In genomic region chr11:74007691-74008372, GRCh38 we compare ENCODE assay signal across 26 cellular contexts. TPM values are rescaled to one million over a fixed set of nuclear protein-coding genes. Genes with fewer than 3 reads are reported as not detected.
DNase-seq lines count a peak whose midpoint lies in the region; ATAC-seq and TF ChIP-seq lines count a peak whose summit lies in the region.
"Had no signal": no experiment of that assay in that cellular context is flagged by ENCODE, and none has a peak within 500 bp of the region (broad histone marks: within the 10 kb centered on the region; RNA-seq: fewer than 3 reads in every experiment).

No MANE protein-coding gene starts in this region.

- no peaks in the 10 kb centered on the region for H3K27me3 ChIP-seq in cardiac muscle cell
- no peaks in the 10 kb centered on the region for H3K27me3 ChIP-seq in psoas muscle (ENCODE audit: insufficient read depth in 3 of 3, low read length in 2 of 3)

- no peak overlapping the region for H3K4me3 Mint-ChIP-seq in activated CD4-positive, alpha-beta T cell treated with anti-CD3 and anti-CD28 coated beads, Interleukin-2, amount 10 ng/mL, durations not matched to agents 24 days and 14 days
- no peak overlapping the region for H3K4me3 Mint-ChIP-seq in activated CD8-positive, alpha-beta T cell treated with anti-CD3 and anti-CD28 coated beads for 36 hours
- H3K4me3 Mint-ChIP-seq: activated CD4-positive, alpha-beta T cell treated with anti-CD3 and anti-CD28 coated beads, Interleukin-2, amount 10 ng/mL, durations not matched to agents 7 days and 5 days; H9 had no signal

- WGBS in psoas muscle, 3 donors, result 40 to 50% (median 46%) methylated on average over 6 of the region's 6 CpGs

- peaks cover 84% of the 10 kb centered on the region for H3K4me1 Mint-ChIP-seq in activated CD4-positive, alpha-beta T cell treated with anti-CD3 and anti-CD28 coated beads, Interleukin-2, amount 10 ng/mL, durations not matched to agents 24 days and 14 days
- H3K4me1 Mint-ChIP-seq in activated CD8-positive, alpha-beta T cell treated with anti-CD3 and anti-CD28 coated beads for 36 hours (ENCODE audit: low read depth), result peaks cover 93% of the 10 kb centered on the region

- DNase-seq in activated CD4-positive, alpha-beta T cell treated with anti-CD3 and anti-CD28 coated beads, Interleukin-2, amount 10 ng/mL, durations not matched to agents 24 days and 14 days, result no peak
- no peak for DNase-seq in activated CD4-positive, alpha-beta T cell treated with anti-CD3 and anti-CD28 coated beads for 48 hours
- no peak for DNase-seq in activated CD8-positive, alpha-beta T cell treated with anti-CD3 and anti-CD28 coated beads for 36 hours
- DNase-seq in cardiac muscle cell (ENCODE audit: low read depth in 1 of 2, low spot score in 1 of 2) (no peak), psoas muscle (peak in 1 of 2 donors; percentile 78), NCI-H524 (lab: John Stamatoyannopoulos, UW) (no peak), NCI-H2029 (lab: John Stamatoyannopoulos, UW) (no peak), NCI-H1436 (lab: John Stamatoyannopoulos, UW) (no peak)
- DNase-seq: activated CD4-positive, alpha-beta T cell treated with anti-CD3 and anti-CD28 coated beads, Interleukin-2, amount 10 ng/mL, durations not matched to agents 7 days and 5 days; amygdala; central memory CD4-positive, alpha-beta T cell; DMS53; glutamatergic neuron; H9; NCI-H1105; NCI-H2107; NCI-H510A treated with DMSO at 0.1 percent for 48 hours; occipital lobe; stimulated activated CD4-positive, alpha-beta T cell treated with anti-CD3 and anti-CD28 coated beads, Interleukin-2, amount 100 ng/mL, for 48 hours; substantia nigra had no signal

- no peaks in the 10 kb centered on the region for H3K27me3 Mint-ChIP-seq in activated CD4-positive, alpha-beta T cell treated with anti-CD3 and anti-CD28 coated beads, Interleukin-2, amount 10 ng/mL, durations not matched to agents 24 days and 14 days
- H3K27me3 Mint-ChIP-seq in activated CD8-positive, alpha-beta T cell treated with anti-CD3 and anti-CD28 coated beads for 36 hours, result no peaks in the 10 kb centered on the region
- H3K27me3 Mint-ChIP-seq: activated CD4-positive, alpha-beta T cell treated with anti-CD3 and anti-CD28 coated beads, Interleukin-2, amount 10 ng/mL, durations not matched to agents 7 days and 5 days had no signal

- TF ChIP-seq CTCF in activated CD8-positive, alpha-beta T cell treated with anti-CD3 and anti-CD28 coated beads for 36 hours (IDR thresholded peaks at IDR 0.05), result no peak
- TF ChIP-seq CTCF in cardiac muscle cell (IDR thresholded peaks at IDR 0.05; ENCODE audit: low read depth, low read length) (no peak), psoas muscle (IDR thresholded peaks at IDR 0.05) (no peak)

- H3K9me3 Mint-ChIP-seq in activated CD4-positive, alpha-beta T cell treated with anti-CD3 and anti-CD28 coated beads, Interleukin-2, amount 10 ng/mL, durations not matched to agents 24 days and 14 days, result no peaks in the 10 kb centered on the region
- H3K9me3 Mint-ChIP-seq in activated CD8-positive, alpha-beta T cell treated with anti-CD3 and anti-CD28 coated beads for 36 hours, result no peaks in the 10 kb centered on the region
- H3K9me3 Mint-ChIP-seq: activated CD4-positive, alpha-beta T cell treated with anti-CD3 and anti-CD28 coated beads, Interleukin-2, amount 10 ng/mL, durations not matched to agents 7 days and 5 days; H9 had no signal

- peaks cover 17% of the 10 kb centered on the region for H3K36me3 Mint-ChIP-seq in activated CD4-positive, alpha-beta T cell treated with anti-CD3 and anti-CD28 coated beads, Interleukin-2, amount 10 ng/mL, durations not matched to agents 24 days and 14 days (ENCODE audit: low read depth)
- peaks cover 25% of the 10 kb centered on the region for H3K36me3 Mint-ChIP-seq in activated CD8-positive, alpha-beta T cell treated with anti-CD3 and anti-CD28 coated beads for 36 hours (ENCODE audit: low read depth)

- H3K36me3 ChIP-seq in cardiac muscle cell (peaks cover 2% of the 10 kb centered on the region), psoas muscle (ENCODE audit: insufficient read depth in 1 of 2, low read depth in 1 of 2) (peaks cover 0 to 41% of the 10 kb centered on the region in 2 donors)

- H3K27ac ChIP-seq in cardiac muscle cell (peak overlapping the region; percentile 82), psoas muscle (peak overlapping the region; percentile 98)
- H3K27ac ChIP-seq: A549, C4-2B, RWPE1 had no signal

- intact Hi-C loops in activated CD4-positive, alpha-beta T cell treated with anti-CD3 and anti-CD28 coated beads, Interleukin-2, amount 10 ng/mL, durations not matched to agents 24 days and 14 days (cut with micrococcal nuclease), result no loop called here
- intact Hi-C loops in activated CD8-positive, alpha-beta T cell treated with anti-CD3 and anti-CD28 coated beads for 36 hours (cut with micrococcal nuclease), result loop anchor here (5.0 kb wide), 1 partner anchor 36 kb away; no protein-coding TSS in a partner anchor
- intact Hi-C loops in psoas muscle (cut with DNase I), result loop anchor here in 1 of 2 donors (1.0 kb wide), 1 partner anchor 25 kb away; no protein-coding TSS in a partner anchor

- CTCF ChIA-PET in activated CD8-positive, alpha-beta T cell treated with anti-CD3 and anti-CD28 coated beads for 36 hours (lab: Charles Lee), result interaction anchor here (1.3 kb wide), 2 partner anchors 11 to 26 kb away, joined by 3 to 4 read pairs; no protein-coding TSS in a partner anchor

- ATAC-seq in activated CD8-positive, alpha-beta T cell treated with anti-CD3 and anti-CD28 coated beads for 36 hours, result no peak
- peak; percentile 63 to 82 (median 80) for ATAC-seq in psoas muscle
- ATAC-seq: A549, GM12878 had no signal

- H3K4me1 ChIP-seq in cardiac muscle cell (ENCODE audit: low read depth), result peaks cover 36% of the 10 kb centered on the region
- H3K4me1 ChIP-seq in psoas muscle, result peaks cover 55% of the 10 kb centered on the region
- H3K4me1 ChIP-seq: A549 had no signal

- POLR2A ChIA-PET in activated CD8-positive, alpha-beta T cell treated with anti-CD3 and anti-CD28 coated beads for 36 hours (lab: Charles Lee), result interaction anchor here (0.8 to 17.6 kb wide), 7 partner anchors 10 to 98 kb away, joined by 3 to 269 read pairs (median 3); partner anchors contain the start of gene UCP2

- H3K9me3 ChIP-seq in cardiac muscle cell (ENCODE audit: low read depth), result no peaks in the 10 kb centered on the region
- no peaks in the 10 kb centered on the region for H3K9me3 ChIP-seq in psoas muscle
- H3K9me3 ChIP-seq: A549 had no signal

- H3K4me3 ChIP-seq in cardiac muscle cell (no peak overlapping the region), psoas muscle (peak overlapping the region; percentile 75)
- H3K4me3 ChIP-seq: A549, GM12878 had no signal

- peak overlapping the region; percentile 61 for H3K27ac Mint-ChIP-seq in activated CD4-positive, alpha-beta T cell treated with anti-CD3 and anti-CD28 coated beads, Interleukin-2, amount 10 ng/mL, durations not matched to agents 24 days and 14 days
- peak overlapping the region; percentile 51 for H3K27ac Mint-ChIP-seq in activated CD8-positive, alpha-beta T cell treated with anti-CD3 and anti-CD28 coated beads for 36 hours

RNA-seq across cellular contexts. Expression of gene UCP3, which starts 1.1 kb away (rescaled TPM):
- 2.9 and 3.6 TPM in 2 replicates for total RNA-seq in activated CD4-positive, alpha-beta T cell treated with anti-CD3 and anti-CD28 coated beads, Interleukin-2, amount 10 ng/mL, durations not matched to agents 24 days and 14 days
- total RNA-seq in activated CD8-positive, alpha-beta T cell treated with anti-CD3 and anti-CD28 coated beads for 36 hours, result 1 to 10 TPM; 1.5 to 2.2 TPM
- total RNA-seq in cardiac muscle cell (1.6 and 2.0 TPM in 2 replicates), psoas muscle (100 to 1,000 TPM in 3 of 4 donors, 10 to 100 TPM in 1; 53.8 to 299 (median 169) TPM)
- polyA plus RNA-seq in cardiac muscle cell (0.59 and 0.95 TPM in 2 replicates), psoas muscle (100 to 1,000 TPM in 2 of 3 donors, 1 to 10 TPM in 1; 8.9 to 587 (median 330) TPM)

RNA-seq across cellular contexts. Expression of gene UCP2, which starts 25.2 kb away (rescaled TPM):
- total RNA-seq in activated CD4-positive, alpha-beta T cell treated with anti-CD3 and anti-CD28 coated beads, Interleukin-2, amount 10 ng/mL, durations not matched to agents 24 days and 14 days, result 447 and 452 TPM in 2 replicates
- 100 to 1,000 TPM; 244 to 252 TPM for total RNA-seq in activated CD8-positive, alpha-beta T cell treated with anti-CD3 and anti-CD28 coated beads for 36 hours
- total RNA-seq in cardiac muscle cell (4.7 and 25.9 TPM in 2 replicates), psoas muscle (10 to 100 TPM; 40.8 to 99.5 (median 66.1) TPM)
- polyA plus RNA-seq in cardiac muscle cell (34.8 and 57.8 TPM in 2 replicates), psoas muscle (10 to 100 TPM; 11.8 to 90.6 (median 89.6) TPM)

RNA-seq across cellular contexts. Expression of gene DNAJB13, which starts 57.0 kb away (rescaled TPM):
- total RNA-seq in activated CD4-positive, alpha-beta T cell treated with anti-CD3 and anti-CD28 coated beads, Interleukin-2, amount 10 ng/mL, durations not matched to agents 24 days and 14 days, result 0.26 and 1.0 TPM in 2 replicates
- under 1 TPM in 1 of 2 experiments, not detected in 1; 0.18 TPM for total RNA-seq in activated CD8-positive, alpha-beta T cell treated with anti-CD3 and anti-CD28 coated beads for 36 hours
- total RNA-seq in cardiac muscle cell, result 0.24 and 0.28 TPM in 2 replicates
- polyA plus RNA-seq in cardiac muscle cell, result 0.25 TPM in 1 of 2 replicates, not detected in the other
- not detected for total RNA-seq in psoas muscle
- polyA plus RNA-seq in psoas muscle, result under 1 TPM in 1 of 3 donors, not detected in 2; 0.03 TPM
- total RNA-seq: GM12878, H9, LHCN-M2 had no signal
- polyA plus RNA-seq: liver had no signal

Comparison
In these comparisons a context has a peak if more than half of its experiments do, and no peak if none do; other contexts are left out.
1. RNA of gene UCP3, which starts 1.1 kb away (total RNA-seq): 53.8 to 299 TPM in psoas muscle; 2.9 to 3.6 TPM in activated CD4-positive, alpha-beta T cell treated with anti-CD3 and anti-CD28 coated beads, Interleukin-2, amount 10 ng/mL, durations not matched to agents 24 days and 14 days, 1.5 to 2.2 TPM in activated CD8-positive, alpha-beta T cell treated with anti-CD3 and anti-CD28 coated beads for 36 hours and 1.6 to 2.0 TPM in cardiac muscle cell; every median in the first group is over 10 times any median in the second.